Comparison of ENCODE assay signal across 8 cellular contexts in the genomic region with DNA sequence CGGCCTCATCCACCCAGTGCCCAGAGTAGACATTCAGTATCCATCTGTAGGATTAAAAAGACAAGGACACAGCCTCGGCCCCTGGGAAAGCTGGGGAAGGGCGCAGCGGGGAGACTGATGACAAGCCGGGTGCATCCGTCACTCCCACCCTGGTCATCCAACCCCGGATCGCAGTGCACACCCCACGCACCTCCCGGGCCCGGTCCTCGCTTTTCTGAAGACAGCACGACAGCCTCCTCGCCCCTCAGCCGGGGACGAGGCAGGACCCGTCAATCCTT. TPM values are rescaled to one million over a fixed set of nuclear protein-coding genes. Genes with fewer than 3 reads are reported as not detected.
DNase-seq lines count a peak whose midpoint lies in the region; ATAC-seq, FAIRE-seq and TF ChIP-seq lines count a peak whose summit lies in the region.

No MANE protein-coding gene starts in this region.

- peak; percentile 12 for DNase-seq in Calu3
- peak; percentile 53 for DNase-seq in NCI-H748 (lab: John Stamatoyannopoulos, UW; ENCODE audit: unreplicated experiment)
- no peak for DNase-seq in astrocyte of the cerebellum (ENCODE audit: low read depth)
- DNase-seq in kidney, result peak; percentile 77
- no peak for DNase-seq in GM19238 (ENCODE audit: insufficient read length, low spot score)

- CTCF ChIA-PET in Calu3 (lab: Charles Lee), result no interaction called here

- H3K4me1 Mint-ChIP-seq in Calu3 (ENCODE audit: low read depth, unreplicated experiment), result peaks cover 12% of the 10 kb centered on the region
- peaks cover 64% of the 10 kb centered on the region for H3K4me1 Mint-ChIP-seq in stimulated activated memory B cell treated with anti-CD40 and anti-IgM and Interleukin-4, amounts not matched to agents 10 μg/mL and 1 μg/mL and 100 μg/mL, for 72 hours

- H3K36me3 Mint-ChIP-seq in Calu3 (ENCODE audit: insufficient read depth, unreplicated experiment), result peaks cover 29% of the 10 kb centered on the region
- H3K36me3 Mint-ChIP-seq in stimulated activated memory B cell treated with anti-CD40 and anti-IgM and Interleukin-4, amounts not matched to agents 10 μg/mL and 1 μg/mL and 100 μg/mL, for 72 hours, result peaks cover 25% of the 10 kb centered on the region

- H3K4me3 Mint-ChIP-seq in Calu3 (ENCODE audit: low read depth, unreplicated experiment), result peak overlapping the region; percentile 100
- peak overlapping the region; percentile 100 for H3K4me3 Mint-ChIP-seq in stimulated activated memory B cell treated with anti-CD40 and anti-IgM and Interleukin-4, amounts not matched to agents 10 μg/mL and 1 μg/mL and 100 μg/mL, for 72 hours

- no peaks in the 10 kb centered on the region for H3K36me3 ChIP-seq in kidney (ENCODE audit: control insufficient read depth in 1 of 2, insufficient read depth in 2 of 2, low read length in 2 of 2)

- no peaks in the 10 kb centered on the region for H3K9me3 ChIP-seq in kidney (ENCODE audit: control insufficient read depth in 1 of 2, low read length in 2 of 2)

- intact Hi-C loops in Calu3 (cut with micrococcal nuclease; ENCODE audit: unreplicated experiment), result no loop called here
- intact Hi-C loops in kidney (cut with DNase I), result no loop called here

- TF ChIP-seq CTCF in Calu3 (IDR thresholded peaks at IDR 0.05; ENCODE audit: unreplicated experiment) (no peak), astrocyte of the cerebellum (IDR thresholded peaks at IDR 0.05; ENCODE audit: low read depth, low read length, missing control alignments) (no peak), kidney (IDR thresholded peaks at IDR 0.05; ENCODE audit: borderline replicate concordance, extremely low read depth, insufficient read depth) (no peak)

- H3K27me3 Mint-ChIP-seq in Calu3 (ENCODE audit: unreplicated experiment), result no peaks in the 10 kb centered on the region
- H3K27me3 Mint-ChIP-seq in stimulated activated memory B cell treated with anti-CD40 and anti-IgM and Interleukin-4, amounts not matched to agents 10 μg/mL and 1 μg/mL and 100 μg/mL, for 72 hours, result no peaks in the 10 kb centered on the region

- H3K9me3 Mint-ChIP-seq in Calu3 (ENCODE audit: low read depth, unreplicated experiment), result no peaks in the 10 kb centered on the region
- H3K9me3 Mint-ChIP-seq in stimulated activated memory B cell treated with anti-CD40 and anti-IgM and Interleukin-4, amounts not matched to agents 10 μg/mL and 1 μg/mL and 100 μg/mL, for 72 hours, result no peaks in the 10 kb centered on the region

- H3K27ac Mint-ChIP-seq in Calu3 (ENCODE audit: unreplicated experiment), result peak overlapping the region; percentile 25
- peak overlapping the region; percentile 95 for H3K27ac Mint-ChIP-seq in stimulated activated memory B cell treated with anti-CD40 and anti-IgM and Interleukin-4, amounts not matched to agents 10 μg/mL and 1 μg/mL and 100 μg/mL, for 72 hours

- no peak for ATAC-seq in stimulated activated memory B cell treated with anti-CD40 and anti-IgM and Interleukin-4, amounts not matched to agents 10 μg/mL and 1 μg/mL and 100 μg/mL, for 72 hours
- ATAC-seq in HG02870 (IDR thresholded peaks at IDR 0.05; ENCODE audit: unreplicated experiment), result no peak
- ATAC-seq in GM21717 (IDR thresholded peaks at IDR 0.05; ENCODE audit: unreplicated experiment), result no peak

- peaks cover 10 to 14% of the 10 kb centered on the region in 2 donors for H3K4me1 ChIP-seq in kidney (ENCODE audit: control insufficient read depth in 1 of 2, insufficient read depth in 1 of 2, low read depth in 1 of 2, low read length in 2 of 2)

- no TSS peak for BruUV-seq in Calu3 (replicated peaks; lab: Mats Ljungman, UMichigan)

- in situ Hi-C loops in astrocyte of the cerebellum (cut with HindIII; ENCODE audit: low sequenced_read_pairs), result no loop called here

- peak overlapping the region; percentile 35 to 84 for H3K9ac ChIP-seq in kidney (ENCODE audit: low read length in 2 of 2)

- FAIRE-seq in kidney (lab: Jason Lieb, UNC), result no peak

- H3K27ac ChIP-seq in kidney (ENCODE audit: low read depth in 2 of 2, low read length in 2 of 2), result peak overlapping the region; percentile 98 to 99

- peak overlapping the region; percentile 92 for H3K4me3 ChIP-seq in astrocyte of the cerebellum (ENCODE audit: low read depth, low read length)
- peak overlapping the region; percentile 52 to 84 for H3K4me3 ChIP-seq in kidney (ENCODE audit: low read length in 2 of 2)

RNA-seq across cellular contexts. Expression of gene FCHSD2, which starts 1.1 kb away (rescaled TPM):
- total RNA-seq in Calu3 (2022) (16.2 and 16.4 TPM in 2 replicates), kidney (58.7 TPM)
- polyA plus RNA-seq in kidney (ENCODE audit: insufficient read depth, low read depth, low replicate concordance), result 8.0 TPM

Comparison
In these comparisons a context has a peak if more than half of its experiments do, and no peak if none do; other contexts are left out.
1. DNase-seq: peak in Calu3 (single experiment), NCI-H748 (single experiment) and kidney (single experiment); none in astrocyte of the cerebellum (single experiment) and GM19238 (single experiment).